In genomic region chr11:65452806-65453490, GRCh38 we compare ENCODE assay signal across 8 cellular contexts. TPM values are rescaled to one million over a fixed set of nuclear protein-coding genes. Genes with fewer than 3 reads are reported as not detected.
DNase-seq lines count a peak whose midpoint lies in the region; ATAC-seq, FAIRE-seq and TF ChIP-seq lines count a peak whose summit lies in the region.
"Had no signal": no experiment of that assay in that cellular context is flagged by ENCODE, and none has a peak within 500 bp of the region (broad histone marks: within the 10 kb centered on the region; RNA-seq: fewer than 3 reads in every experiment).

No MANE protein-coding gene starts in this region.

- H3K36me3 ChIP-seq in GM23248 (ENCODE audit: low read depth) = no peaks in the 10 kb centered on the region
- no peaks in the 10 kb centered on the region for H3K36me3 ChIP-seq in endothelial cell of umbilical vein (ENCODE audit: control insufficient read depth in 2 of 2, extremely low read depth in 1 of 2, insufficient read depth in 2 of 2, low read length in 2 of 2)
- no peaks in the 10 kb centered on the region for H3K36me3 ChIP-seq in sigmoid colon

- H4K20me1 ChIP-seq in GM23248 (ENCODE audit: insufficient read depth) (no peaks in the 10 kb centered on the region), endothelial cell of umbilical vein (replicated peaks; ENCODE audit: control insufficient read depth, extremely low read depth, insufficient read depth, low read length) (no peaks in the 10 kb centered on the region)

- peaks cover 10% of the 10 kb centered on the region for H3K9me3 Mint-ChIP-seq in WTC11

- peak overlapping the region; percentile 93 for H3K9ac ChIP-seq in GM23248
- no peak overlapping the region for H3K9ac ChIP-seq in endothelial cell of umbilical vein (replicated peaks; ENCODE audit: extremely low read depth, insufficient read depth, low read length)

- H3K27ac Mint-ChIP-seq in WTC11 = no peak overlapping the region

- peak; percentile 18 for FAIRE-seq in endothelial cell of umbilical vein (lab: Jason Lieb, UNC)

- H3K4me1 ChIP-seq in GM23248 (ENCODE audit: insufficient read depth) (peaks cover 56% of the 10 kb centered on the region), endothelial cell of umbilical vein (ENCODE audit: control insufficient read depth, extremely low read depth, insufficient read depth, low read length) (no peaks in the 10 kb centered on the region), sigmoid colon (peaks cover 0 to 19% (median 11%) of the 10 kb centered on the region in 4 donors)

- no peak overlapping the region for H2AFZ ChIP-seq in GM23248
- no peak overlapping the region for H2AFZ ChIP-seq in endothelial cell of umbilical vein (ENCODE audit: low read depth, low read length)

- TF ChIP-seq POLR2A in endothelial cell of umbilical vein (IDR thresholded peaks at IDR 0.05; ENCODE audit: low read depth, low read length) (no peak), sigmoid colon (IDR thresholded peaks at IDR 0.05) (no peak)

- H3K36me3 Mint-ChIP-seq in WTC11 = peaks cover 10% of the 10 kb centered on the region
- H3K36me3 Mint-ChIP-seq: naive thymus-derived CD8-positive, alpha-beta T cell had no signal

- CTCF ChIA-PET in endothelial cell of umbilical vein (lab: Charles Lee) (interaction anchor here (0.6 kb wide), 1 partner anchor 64 kb away, joined by 3 read pairs; no protein-coding TSS in a partner anchor), WTC11 (lab: Charles Lee) (no interaction called here)

- H3K4me3 ChIP-seq in GM23248 (peak overlapping the region; percentile 8; the same call in 1 of the 2 replicates), endothelial cell of umbilical vein (replicated peaks in 1 of 3; ENCODE audit: insufficient read depth in 1 of 3, low read depth in 1 of 3, low read length in 3 of 3) (no peak overlapping the region), sigmoid colon (no peak overlapping the region)

- peaks cover 56% of the 10 kb centered on the region for H3F3A ChIP-seq in GM23248 (ENCODE audit: insufficient read depth)

- intact Hi-C loops in endothelial cell of umbilical vein (cut with micrococcal nuclease) (no loop called here), sigmoid colon (cut with DNase I) (no loop called here)

- H3K9me1 ChIP-seq in endothelial cell of umbilical vein (replicated peaks; ENCODE audit: control insufficient read depth, extremely low read depth, insufficient read depth, low read length) = no peaks in the 10 kb centered on the region

- BruUV-seq in endothelial cell of umbilical vein (replicated peaks; lab: Mats Ljungman, UMichigan) = no TSS peak

- DNase-seq in GM23248 (peak; percentile 96), NCI-H510A (lab: John Stamatoyannopoulos, UW) (peak; percentile 68), endothelial cell of umbilical vein (ENCODE audit: low read depth, low spot score) (no peak), sigmoid colon (no peak), WTC11 (ENCODE audit: low spot score) (no peak), NCI-H2081 treated with DMSO at 0.1 percent for 48 hours (lab: John Stamatoyannopoulos, UW) (no peak)
- DNase-seq: naive thymus-derived CD8-positive, alpha-beta T cell had no signal

- in situ Hi-C loops in GM23248 (cut with MboI) = no loop called here

- H3K4me3 Mint-ChIP-seq in WTC11 = no peak overlapping the region

- H3K9me3 ChIP-seq in GM23248 (ENCODE audit: low read depth) = no peaks in the 10 kb centered on the region
- no peaks in the 10 kb centered on the region for H3K9me3 ChIP-seq in endothelial cell of umbilical vein (replicated peaks; ENCODE audit: control insufficient read depth, insufficient read depth, low read length)
- H3K9me3 ChIP-seq in sigmoid colon = no peaks in the 10 kb centered on the region

- dilution Hi-C loops in endothelial cell of umbilical vein (cut with MboI; ENCODE audit: extremely low pct_ligation_motif_present, low sequenced_read_pairs) = no loop called here

- ATAC-seq in WTC11 (no peak), GM21786 (IDR thresholded peaks at IDR 0.05; ENCODE audit: unreplicated experiment) (no peak)
- ATAC-seq: naive thymus-derived CD8-positive, alpha-beta T cell had no signal

- POLR2A ChIA-PET in endothelial cell of umbilical vein (lab: Charles Lee) (interaction anchor here (0.9 to 1.0 kb wide), 5 partner anchors 46 to 56 kb away, joined by 3 to 13 read pairs (median 4); partner anchors contain the start of gene MALAT1), WTC11 (lab: Charles Lee) (no interaction called here)

- H3K27ac ChIP-seq in GM23248 = peak overlapping the region; percentile 96
- H3K27ac ChIP-seq in endothelial cell of umbilical vein (ENCODE audit: insufficient read depth, low read depth, low read length) = no peak overlapping the region
- H3K27ac ChIP-seq in sigmoid colon = peak overlapping the region; percentile 82 to 90 (median 88)

- peaks cover 63% of the 10 kb centered on the region for H3K27me3 Mint-ChIP-seq in WTC11 (ENCODE audit: low read depth)
- H3K27me3 Mint-ChIP-seq: naive thymus-derived CD8-positive, alpha-beta T cell had no signal

- no peak for TF ChIP-seq CTCF in endothelial cell of umbilical vein (IDR thresholded peaks at IDR 0.05; ENCODE audit: extremely low read depth in 1 of 2, insufficient read depth in 1 of 2, low read depth in 1 of 2, low read length in 2 of 2)
- TF ChIP-seq CTCF in sigmoid colon (IDR thresholded peaks at IDR 0.05) = no peak
- no peak for TF ChIP-seq CTCF in WTC11 (IDR thresholded peaks at IDR 0.05)

- H3K4me2 ChIP-seq in GM23248 (ENCODE audit: unreplicated experiment) (peak overlapping the region; percentile 96), endothelial cell of umbilical vein (ENCODE audit: insufficient read depth, low read length) (no peak overlapping the region)

- 2 to 6% methylated on average over 8 of the region's 8 CpGs for WGBS in GM23248 (ENCODE audit: low coverage in 1 of 2, low lambda C conversion rate in 2 of 2, missing lambda C conversion rate in 2 of 2), 2 experiments
- WGBS in sigmoid colon, 2 donors = 76% methylated on average over 8 of the region's 8 CpGs

- no peak for TF ChIP-seq EP300 in sigmoid colon (IDR thresholded peaks at IDR 0.05)

- no peaks in the 10 kb centered on the region for H3K27me3 ChIP-seq in GM23248 (replicated peaks; ENCODE audit: insufficient read depth)
- H3K27me3 ChIP-seq in endothelial cell of umbilical vein (ENCODE audit: control insufficient read depth in 2 of 2, insufficient read depth in 2 of 2, low read length in 2 of 2) = no peaks in the 10 kb centered on the region
- H3K27me3 ChIP-seq in sigmoid colon = no peaks in the 10 kb centered on the region

- peaks cover 55% of the 10 kb centered on the region for H3K79me2 ChIP-seq in GM23248 (ENCODE audit: insufficient read depth)
- H3K79me2 ChIP-seq in endothelial cell of umbilical vein (ENCODE audit: control insufficient read depth, insufficient read depth, low read length) = no peaks in the 10 kb centered on the region

- H3K9me2 ChIP-seq in GM23248 (ENCODE audit: insufficient read depth) = no peaks in the 10 kb centered on the region

- H3K4me1 Mint-ChIP-seq in WTC11 = peaks cover 14% of the 10 kb centered on the region

TF ChIP-seq in endothelial cell of umbilical vein, 7 proteins besides CTCF, POLR2A, EP300 and RAD21 (continues in another document):
- TF ChIP-seq GATA2 (IDR thresholded peaks at IDR 0.05; ENCODE audit: insufficient read depth, insufficient read length, low read depth, low read length) = no peak
- TF ChIP-seq JUN (IDR thresholded peaks at IDR 0.05; ENCODE audit: borderline replicate concordance, insufficient read depth, insufficient read length, low read depth) = no peak
- no peak for TF ChIP-seq POLR2AphosphoS5 (IDR thresholded peaks at IDR 0.05; ENCODE audit: insufficient read depth, low read depth, low read length)

TF ChIP-seq in WTC11, 78 proteins besides CTCF, POLR2A, EP300 and RAD21 (continues in another document):
- TF ChIP-seq CDX4 (CRISPR knock-in tag; IDR thresholded peaks at IDR 0.05; ENCODE audit: borderline replicate concordance) (no peak), FOXK1 (CRISPR knock-in tag; IDR thresholded peaks at IDR 0.05) (no peak), SMAD4 (CRISPR knock-in tag; IDR thresholded peaks at IDR 0.05) (no peak), JUN (CRISPR knock-in tag; IDR thresholded peaks at IDR 0.05) (no peak)

RNA-seq across cellular contexts. Expression of gene NEAT1, which starts 30.4 kb away (rescaled TPM):
- total RNA-seq in GM23248 (2014; rRNA removed; shearing (Covaris generic)) = 74.3 and 143 TPM in 2 replicates
- polyA plus RNA-seq in GM23248 (2016; fragmentation: Nextera tagmentation; extraction: Ambion mirVana) = 36.2 and 50.7 TPM in 2 replicates
- total RNA-seq in endothelial cell of umbilical vein = 957 and 1,053 TPM in 2 replicates
- polyA plus RNA-seq in endothelial cell of umbilical vein = 34.4 and 43.3 TPM in 2 replicates
- 15.1 and 49.9 TPM in 2 replicates for polyA plus RNA-seq in endothelial cell of umbilical vein (2011; cell fraction: cytosol; rRNA removed)
- polyA plus RNA-seq in endothelial cell of umbilical vein (2011; cell fraction: nucleus; rRNA removed) = 443 and 462 TPM in 2 replicates
- 254 and 310 TPM in 2 replicates for polyA plus RNA-seq in endothelial cell of umbilical vein (2012)
- polyA minus RNA-seq in endothelial cell of umbilical vein = 900 and 1,086 TPM in 2 replicates
- polyA minus RNA-seq in endothelial cell of umbilical vein (2011; cell fraction: cytosol; rRNA and poly(A)+ RNA removed) = 31.7 TPM
- polyA minus RNA-seq in endothelial cell of umbilical vein (2011; cell fraction: nucleus; rRNA and poly(A)+ RNA removed) = 1,191 and 1,444 TPM in 2 replicates
- 100 to 1,000 TPM; 142 to 573 (median 268) TPM for total RNA-seq in sigmoid colon
- polyA plus RNA-seq in sigmoid colon = 100 to 1,000 TPM in 1 of 3 donors, 10 to 100 TPM in 2; 26.8 to 587 (median 78.7) TPM
- total RNA-seq in WTC11 (2021) = 28.7 to 38.1 TPM (median 31.7 TPM) in 3 replicates

RNA-seq across cellular contexts. Expression of gene MALAT1, which starts 45.9 kb away (rescaled TPM):
- total RNA-seq in GM23248 (2014; rRNA removed; shearing (Covaris generic)) = 2,638 and 3,272 TPM in 2 replicates
- polyA plus RNA-seq in GM23248 (2016; fragmentation: Nextera tagmentation; extraction: Ambion mirVana) = 7,376 and 13,207 TPM in 2 replicates
- total RNA-seq in endothelial cell of umbilical vein = 7,529 and 7,700 TPM in 2 replicates
- 394 and 491 TPM in 2 replicates for polyA plus RNA-seq in endothelial cell of umbilical vein
- 47.1 and 87.3 TPM in 2 replicates for polyA plus RNA-seq in endothelial cell of umbilical vein (2011; cell fraction: cytosol; rRNA removed)
- 5,514 and 5,703 TPM in 2 replicates for polyA plus RNA-seq in endothelial cell of umbilical vein (2011; cell fraction: nucleus; rRNA removed)
- 638 and 920 TPM in 2 replicates for polyA plus RNA-seq in endothelial cell of umbilical vein (2012)
- 8,330 and 9,132 TPM in 2 replicates for polyA minus RNA-seq in endothelial cell of umbilical vein
- polyA minus RNA-seq in endothelial cell of umbilical vein (2011; cell fraction: cytosol; rRNA and poly(A)+ RNA removed) = 1,996 TPM
- polyA minus RNA-seq in endothelial cell of umbilical vein (2011; cell fraction: nucleus; rRNA and poly(A)+ RNA removed) = 28,697 and 33,573 TPM in 2 replicates
- total RNA-seq in sigmoid colon = over 10,000 TPM; 10,511 to 32,672 (median 12,130) TPM
- polyA plus RNA-seq in sigmoid colon = 1,000 to 10,000 TPM in 1 of 3 donors, 100 to 1,000 TPM in 1, 1 to 10 TPM in 1; 6.6 to 1,968 (median 374) TPM
- total RNA-seq in WTC11 (2021) = 1,830 to 2,350 TPM (median 2,261 TPM) in 3 replicates

Comparison
In these comparisons a context has a peak if more than half of its experiments do, and no peak if none do; other contexts are left out.
1. DNase-seq: peak in GM23248 (single experiment) and NCI-H510A (single experiment); none in endothelial cell of umbilical vein (single experiment), sigmoid colon (single experiment), WTC11 (single experiment) and NCI-H2081 treated with DMSO at 0.1 percent for 48 hours (single experiment).